8 cellular contexts compared by ENCODE assay signal in genomic region chr1:235127203-235127602, GRCh38. TPM values are rescaled to one million over a fixed set of nuclear protein-coding genes. Genes with fewer than 3 reads are reported as not detected.
DNase-seq lines count a peak whose midpoint lies in the region; ATAC-seq and TF ChIP-seq lines count a peak whose summit lies in the region.

No MANE protein-coding gene starts in this region.

- H3K4me3 Mint-ChIP-seq in stimulated activated naive CD8-positive, alpha-beta T cell treated with anti-CD3 and anti-CD28 coated beads, Interleukin-15, Interleukin-2, amounts not matched to agents 100 ng/mL and 50 ng/mL, for 24 hours: peak overlapping the region; percentile 99
- peak overlapping the region; percentile 96 to 99 (median 98) for H3K4me3 Mint-ChIP-seq in brain

- no peaks in the 10 kb centered on the region for H3K9me3 Mint-ChIP-seq in stimulated activated naive CD8-positive, alpha-beta T cell treated with anti-CD3 and anti-CD28 coated beads, Interleukin-15, Interleukin-2, amounts not matched to agents 100 ng/mL and 50 ng/mL, for 24 hours
- H3K9me3 Mint-ChIP-seq in brain: peaks cover 0 to 4% (median 0%) of the 10 kb centered on the region in 5 experiments

- H2AK5ac ChIP-seq in mesendoderm (ENCODE audit: low read length): no peak overlapping the region

- H3K4ac ChIP-seq in mesendoderm (ENCODE audit: low read depth, low read length): no peak overlapping the region

- WGBS in mesendoderm (ENCODE audit: extremely low coverage, insufficient coverage, low lambda C conversion rate): no CpG with 5 or more reads among the region's 4 CpGs

- DNase-seq in stimulated activated naive CD8-positive, alpha-beta T cell treated with anti-CD3 and anti-CD28 coated beads, Interleukin-15, Interleukin-2, amounts not matched to agents 100 U/mL and 50 U/mL, for 24 hours: no peak
- DNase-seq in mesendoderm (no peak), NCI-H2196 treated with DMSO at 0.1 percent for 48 hours (lab: John Stamatoyannopoulos, UW; ENCODE audit: unreplicated experiment) (no peak), NCI-H1092 (lab: John Stamatoyannopoulos, UW) (no peak), NCI-H146 treated with DMSO at 0.1 percent for 48 hours (lab: John Stamatoyannopoulos, UW; ENCODE audit: unreplicated experiment) (no peak), Kasumi-1 (lab: John Stamatoyannopoulos, UW) (no peak)

- no peaks in the 10 kb centered on the region for H3K27me3 ChIP-seq in mesendoderm (ENCODE audit: insufficient read depth, low read length, poor library complexity)

- H3K4me3 ChIP-seq in mesendoderm (ENCODE audit: low read length): peak overlapping the region; percentile 100

- peak overlapping the region; percentile 100 for H3K9ac ChIP-seq in mesendoderm (ENCODE audit: low read length)

- H3K4me2 ChIP-seq in mesendoderm (ENCODE audit: low read length): peak overlapping the region; percentile 93

- TF ChIP-seq CTCF in brain (conservative IDR thresholded peaks at IDR 0.05): no peak

- H2BK120ac ChIP-seq in mesendoderm (ENCODE audit: low read depth, low read length): no peak overlapping the region

- H3K79me1 ChIP-seq in mesendoderm (ENCODE audit: low read length): no peaks in the 10 kb centered on the region

- H3K4me1 Mint-ChIP-seq in stimulated activated naive CD8-positive, alpha-beta T cell treated with anti-CD3 and anti-CD28 coated beads, Interleukin-15, Interleukin-2, amounts not matched to agents 100 ng/mL and 50 ng/mL, for 24 hours (ENCODE audit: low read depth): peaks cover 61% of the 10 kb centered on the region
- peaks cover 66% of the 10 kb centered on the region for H3K4me1 Mint-ChIP-seq in brain

- H2BK5ac ChIP-seq in mesendoderm (ENCODE audit: low read length): no peak overlapping the region

- H3K27ac ChIP-seq in mesendoderm (ENCODE audit: low read depth, low read length): no peak overlapping the region

- H3K36me3 ChIP-seq in mesendoderm (ENCODE audit: control insufficient read depth, insufficient read depth, low read length): peaks cover 3% of the 10 kb centered on the region

- no peaks in the 10 kb centered on the region for H3K27me3 Mint-ChIP-seq in stimulated activated naive CD8-positive, alpha-beta T cell treated with anti-CD3 and anti-CD28 coated beads, Interleukin-15, Interleukin-2, amounts not matched to agents 100 ng/mL and 50 ng/mL, for 24 hours
- H3K27me3 Mint-ChIP-seq in brain: peaks cover 10% of the 10 kb centered on the region

- H4K5ac ChIP-seq in mesendoderm (ENCODE audit: low read length): no peak overlapping the region

- no peak overlapping the region for H2BK15ac ChIP-seq in mesendoderm (replicated peaks; ENCODE audit: low read depth)

- H3K18ac ChIP-seq in mesendoderm (ENCODE audit: low read length): no peak overlapping the region

- no peak overlapping the region for H3K23ac ChIP-seq in mesendoderm (ENCODE audit: low read length)

- no peak overlapping the region for H4K8ac ChIP-seq in mesendoderm (ENCODE audit: low read depth, low read length)

- no peak for ATAC-seq in stimulated activated naive CD8-positive, alpha-beta T cell treated with anti-CD3 and anti-CD28 coated beads, Interleukin-15, Interleukin-2, amounts not matched to agents 100 U/mL and 50 U/mL, for 24 hours

- peaks cover 60% of the 10 kb centered on the region for H3K36me3 Mint-ChIP-seq in stimulated activated naive CD8-positive, alpha-beta T cell treated with anti-CD3 and anti-CD28 coated beads, Interleukin-15, Interleukin-2, amounts not matched to agents 100 ng/mL and 50 ng/mL, for 24 hours (ENCODE audit: low read depth)
- H3K36me3 Mint-ChIP-seq in brain: peaks cover 48% of the 10 kb centered on the region

- H3K79me2 ChIP-seq in mesendoderm (ENCODE audit: control insufficient read depth, insufficient read depth, low read length): peaks cover 61% of the 10 kb centered on the region

- peak overlapping the region; percentile 96 for H3K56ac ChIP-seq in mesendoderm (ENCODE audit: low read length)

- H3K4me1 ChIP-seq in mesendoderm (ENCODE audit: control insufficient read depth, low read depth, low read length): no peaks in the 10 kb centered on the region

- peak overlapping the region; percentile 98 for H3K27ac Mint-ChIP-seq in stimulated activated naive CD8-positive, alpha-beta T cell treated with anti-CD3 and anti-CD28 coated beads, Interleukin-15, Interleukin-2, amounts not matched to agents 100 ng/mL and 50 ng/mL, for 24 hours
- peak overlapping the region; percentile 99 for H3K27ac Mint-ChIP-seq in brain

RNA-seq across cellular contexts. Expression of gene TOMM20, which starts 1.4 kb away (rescaled TPM):
- 94.4 TPM for polyA plus RNA-seq in brain (ENCODE audit: insufficient read depth, low read depth, low replicate concordance)
- 153 TPM for polyA plus RNA-seq in mesendoderm (2013, experiment 1 of 2)
- polyA plus RNA-seq in mesendoderm (2013, experiment 2 of 2): 146 TPM

RNA-seq across cellular contexts. Expression of gene RBM34, which starts 33.8 kb away (rescaled TPM):
- polyA plus RNA-seq in brain (ENCODE audit: insufficient read depth, low read depth, low replicate concordance): 47.3 TPM
- polyA plus RNA-seq in mesendoderm (2013, experiment 1 of 2): 145 TPM
- 149 TPM for polyA plus RNA-seq in mesendoderm (2013, experiment 2 of 2)
